Comparison of ENCODE assay signal across 18 cellular contexts in genomic region chr19:10854350-10855089, GRCh38. TPM values are rescaled to one million over a fixed set of nuclear protein-coding genes. Genes with fewer than 3 reads are reported as not detected.
"Had no signal": no experiment of that assay in that cellular context is flagged by ENCODE, and none has a peak within 500 bp of the region (broad histone marks: within the 10 kb centered on the region; RNA-seq: fewer than 3 reads in every experiment).

No MANE protein-coding gene starts in this region.

- H3K4me3 Mint-ChIP-seq: activated CD4-positive, alpha-beta T cell treated with anti-CD3 and anti-CD28 coated beads, Interleukin-2, amount 10 ng/mL, durations not matched to agents 24 days and 14 days; activated CD8-positive, alpha-beta T cell treated with anti-CD3 and anti-CD28 coated beads, Interleukin-2, amount 10 ng/mL, durations not matched to agents 7 days and 5 days; activated naive CD8-positive, alpha-beta T cell; neural progenitor cell; stimulated activated memory B cell treated with anti-CD40 and anti-IgM and Interleukin-4, amounts not matched to agents 10 μg/mL and 1 μg/mL and 100 μg/mL, for 72 hours; T-helper 17 cell; WTC11 had no signal

- H3K27ac ChIP-seq: esophagus muscularis mucosa, neural progenitor cell had no signal

- H3K36me3 Mint-ChIP-seq: activated naive CD8-positive, alpha-beta T cell; neural progenitor cell; stimulated activated memory B cell treated with anti-CD40 and anti-IgM and Interleukin-4, amounts not matched to agents 10 μg/mL and 1 μg/mL and 100 μg/mL, for 72 hours; WTC11 had no signal

- H3K4me3 ChIP-seq: esophagus muscularis mucosa, neural progenitor cell had no signal

- H2AFZ ChIP-seq: neural progenitor cell had no signal

- H3K4me2 ChIP-seq: neural progenitor cell had no signal

- H3K4me1 ChIP-seq: esophagus muscularis mucosa, neural progenitor cell had no signal

- H3K4me1 Mint-ChIP-seq: neural progenitor cell; stimulated activated memory B cell treated with anti-CD40 and anti-IgM and Interleukin-4, amounts not matched to agents 10 μg/mL and 1 μg/mL and 100 μg/mL, for 72 hours; T-helper 17 cell; WTC11 had no signal

- ATAC-seq: activated CD8-positive, alpha-beta T cell treated with anti-CD3 and anti-CD28 coated beads, Interleukin-2, amount 10 ng/mL, durations not matched to agents 7 days and 5 days; stimulated activated memory B cell treated with anti-CD40 and anti-IgM and Interleukin-4, amounts not matched to agents 10 μg/mL and 1 μg/mL and 100 μg/mL, for 72 hours; T-helper 17 cell; WTC11 had no signal

- H3K9me3 ChIP-seq: esophagus muscularis mucosa had no signal

- H3K27me3 Mint-ChIP-seq: activated CD4-positive, alpha-beta T cell treated with anti-CD3 and anti-CD28 coated beads, Interleukin-2, amount 10 ng/mL, durations not matched to agents 24 days and 14 days; activated naive CD8-positive, alpha-beta T cell; T-helper 17 cell had no signal

- H3K9me3 Mint-ChIP-seq: activated CD4-positive, alpha-beta T cell treated with anti-CD3 and anti-CD28 coated beads, Interleukin-2, amount 10 ng/mL, durations not matched to agents 24 days and 14 days; neural progenitor cell; stimulated activated memory B cell treated with anti-CD40 and anti-IgM and Interleukin-4, amounts not matched to agents 10 μg/mL and 1 μg/mL and 100 μg/mL, for 72 hours had no signal

- H3K36me3 ChIP-seq: esophagus muscularis mucosa, neural progenitor cell had no signal

- DNase-seq: activated CD4-positive, alpha-beta T cell treated with anti-CD3 and anti-CD28 coated beads, Interleukin-2, amount 10 ng/mL, durations not matched to agents 24 days and 14 days; activated CD8-positive, alpha-beta memory T cell treated with anti-CD3 and anti-CD28 coated beads, Interleukin-2, amount 50 U/mL, for 4 hours; activated CD8-positive, alpha-beta T cell treated with anti-CD3 and anti-CD28 coated beads, Interleukin-2, amount 10 ng/mL, durations not matched to agents 7 days and 5 days; activated gamma-delta T cell; activated T-cell treated with anti-CD3 and anti-CD28 coated beads, Interleukin-2, amount 50 U/mL, for 48 hours; amniotic stem cell; caudate nucleus; foreskin fibroblast; glutamatergic neuron; posterior cingulate gyrus; retina; stimulated activated CD4-positive, alpha-beta T cell treated with anti-CD3 and anti-CD28 coated beads, Interleukin-2, amount 100 ng/mL, for 48 hours; T-helper 17 cell had no signal

- H3K9ac ChIP-seq: neural progenitor cell had no signal

- H3K27ac Mint-ChIP-seq: activated CD4-positive, alpha-beta T cell treated with anti-CD3 and anti-CD28 coated beads, Interleukin-2, amount 10 ng/mL, durations not matched to agents 24 days and 14 days; activated CD8-positive, alpha-beta T cell treated with anti-CD3 and anti-CD28 coated beads, Interleukin-2, amount 10 ng/mL, durations not matched to agents 7 days and 5 days; activated naive CD8-positive, alpha-beta T cell; neural progenitor cell; stimulated activated memory B cell treated with anti-CD40 and anti-IgM and Interleukin-4, amounts not matched to agents 10 μg/mL and 1 μg/mL and 100 μg/mL, for 72 hours; T-helper 17 cell; WTC11 had no signal

- H3K27me3 ChIP-seq: neural progenitor cell had no signal

RNA-seq across cellular contexts. Expression of gene C19orf38, which starts 6.3 kb away (rescaled TPM):
- total RNA-seq: WTC11 had no signal
